17 cellular contexts compared by ENCODE assay signal in the genomic region with DNA sequence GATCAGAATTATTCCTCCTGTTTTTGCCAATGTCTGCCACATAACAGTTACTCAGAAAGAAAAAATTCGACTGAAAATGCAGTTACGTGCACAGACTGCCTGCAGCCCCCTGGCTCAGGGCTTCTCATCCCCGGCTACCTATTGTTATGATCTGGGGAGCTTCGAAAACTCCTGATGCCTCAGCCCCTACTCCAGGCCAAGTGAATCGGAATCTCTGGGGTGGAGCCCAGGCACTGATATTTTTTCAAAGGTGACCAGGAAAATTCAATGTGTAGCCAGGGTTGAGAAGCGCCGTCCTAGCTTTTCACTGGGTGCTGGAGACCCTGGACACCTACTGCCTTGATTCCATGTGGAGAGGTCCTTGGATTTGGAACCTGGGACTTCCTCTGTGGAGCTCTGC. TPM values are rescaled to one million over a fixed set of nuclear protein-coding genes. Genes with fewer than 3 reads are reported as not detected.
"Had no signal": no experiment of that assay in that cellular context is flagged by ENCODE, and none has a peak within 500 bp of the region (broad histone marks: within the 10 kb centered on the region; RNA-seq: fewer than 3 reads in every experiment).

No MANE protein-coding gene starts in this region.

- H3K27ac Mint-ChIP-seq: endodermal cell, progenitor cell of endocrine pancreas, type B pancreatic cell had no signal

- H3K9me3 Mint-ChIP-seq: endodermal cell, naive B cell, type B pancreatic cell had no signal

- DNase-seq: dermis blood vessel endothelial cell; endodermal cell; erythroblast; heart left ventricle; hippocampal formation; kidney glomerular epithelial cell; naive B cell; ovary; right cardiac atrium; stimulated activated CD4-positive, alpha-beta T cell treated with anti-CD3 and anti-CD28 coated beads, Interleukin-12 subunit alpha, Interleukin-12 subunit beta, amount 100 ng/mL, for 4 hours; stimulated activated naive CD4-positive, alpha-beta T cell treated with Interleukin-2 at 50 U/mL for 16 hours; thyroid gland; uterus had no signal

- H3K4me3 Mint-ChIP-seq: endodermal cell, naive B cell, type B pancreatic cell had no signal

- ATAC-seq: heart left ventricle had no signal

- H3K4me1 Mint-ChIP-seq: naive B cell had no signal

- H3K36me3 Mint-ChIP-seq: naive B cell had no signal

RNA-seq across cellular contexts. Expression of gene ADAMTS17, which starts 8.5 kb away (rescaled TPM):
- total RNA-seq: endothelial cell of umbilical vein, glomerular endothelial cell had no signal
